In the genomic region with DNA sequence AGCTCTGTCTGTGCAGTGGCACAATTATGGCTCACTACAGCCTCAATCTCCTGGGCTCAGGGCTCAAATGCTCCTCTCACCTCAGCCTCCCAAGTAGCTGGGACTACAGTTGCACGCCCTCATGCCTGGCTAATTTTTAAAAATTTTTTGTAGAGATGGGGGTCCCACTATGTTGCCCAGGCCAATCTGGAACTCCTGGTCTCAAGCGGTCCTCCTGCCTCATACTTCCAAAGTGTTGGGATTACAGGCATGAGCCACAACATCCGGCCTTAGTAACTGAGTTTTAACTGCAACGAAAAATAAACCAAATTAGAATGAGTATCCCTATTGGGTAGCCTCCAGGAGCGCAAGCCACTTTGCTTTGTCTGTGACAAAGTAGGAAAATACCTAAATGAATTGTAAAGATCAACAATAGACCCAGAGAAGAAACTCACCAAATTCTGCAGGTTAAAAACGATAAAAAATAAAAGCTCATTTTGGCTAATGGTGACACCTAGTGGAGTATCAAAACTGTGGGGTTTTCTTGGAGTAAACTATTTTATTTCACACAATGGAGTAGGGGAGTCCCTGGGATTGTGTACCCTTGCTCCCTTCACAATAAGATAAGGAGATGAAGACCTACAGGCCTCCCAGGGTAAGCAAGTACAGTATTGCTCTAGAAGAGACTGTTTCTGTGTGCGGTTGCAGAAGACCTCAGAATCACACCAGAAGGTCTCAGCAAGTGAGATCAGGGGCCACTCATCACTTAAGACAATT, we compare ENCODE assay signal across 8 cellular contexts. TPM values are rescaled to one million over a fixed set of nuclear protein-coding genes. Genes with fewer than 3 reads are reported as not detected.
DNase-seq lines count a peak whose midpoint lies in the region; ATAC-seq and TF ChIP-seq lines count a peak whose summit lies in the region.

No MANE protein-coding gene starts in this region.

- peak; percentile 60 for ATAC-seq in stimulated activated naive CD8-positive, alpha-beta T cell treated with anti-CD3 and anti-CD28 coated beads, Interleukin-15, amount 100 ng/mL, for 72 hours
- no peak for ATAC-seq in stimulated activated naive CD8-positive, alpha-beta T cell treated with anti-CD3 and anti-CD28 coated beads, Interleukin-15, Interleukin-2, amounts not matched to agents 100 U/mL and 50 U/mL, for 24 hours
- ATAC-seq in upper lobe of right lung (peak; percentile 74), GM21423 (IDR thresholded peaks at IDR 0.05; ENCODE audit: unreplicated experiment) (no peak)

- no peaks in the 10 kb centered on the region for H3K4me1 ChIP-seq in upper lobe of right lung

- no peak for DNase-seq in stimulated activated naive CD8-positive, alpha-beta T cell treated with anti-CD3 and anti-CD28 coated beads, Interleukin-15, amount 100 ng/mL, for 72 hours
- no peak for DNase-seq in stimulated activated naive CD8-positive, alpha-beta T cell treated with anti-CD3 and anti-CD28 coated beads, Interleukin-15, Interleukin-2, amounts not matched to agents 100 U/mL and 50 U/mL, for 24 hours
- peak; percentile 11 for DNase-seq in NCI-H345 treated with DMSO at 0.1 percent for 48 hours (lab: John Stamatoyannopoulos, UW; ENCODE audit: unreplicated experiment)
- peak; percentile 58 for DNase-seq in MCF 10A (ENCODE audit: unreplicated experiment)
- peak; percentile 64 for DNase-seq in kidney glomerular epithelial cell (lab: John Stamatoyannopoulos, UW)
- DNase-seq in upper lobe of right lung = no peak
- no peak for DNase-seq in activated CD4-positive, alpha-beta T cell treated with anti-CD3 and anti-CD28 coated beads for 48 hours

- peak; percentile 59 for TF ChIP-seq CTCF in MCF 10A (IDR thresholded peaks at IDR 0.05; ENCODE audit: unreplicated experiment)
- peak; percentile 65 for TF ChIP-seq CTCF in upper lobe of right lung (IDR thresholded peaks at IDR 0.05)

- H3K27me3 ChIP-seq in upper lobe of right lung = no peaks in the 10 kb centered on the region

- BruUV-seq in MCF 10A (replicated peaks; lab: Mats Ljungman, UMichigan) = no TSS peak

- H3K27ac ChIP-seq in upper lobe of right lung = no peak overlapping the region

- H3K27me3 Mint-ChIP-seq in stimulated activated naive CD8-positive, alpha-beta T cell treated with anti-CD3 and anti-CD28 coated beads, Interleukin-15, amount 100 ng/mL, for 72 hours = no peaks in the 10 kb centered on the region
- no peaks in the 10 kb centered on the region for H3K27me3 Mint-ChIP-seq in MCF 10A (ENCODE audit: insufficient read depth, unreplicated experiment)

- H3K4me3 ChIP-seq in upper lobe of right lung = no peak overlapping the region

- no peaks in the 10 kb centered on the region for H3K36me3 ChIP-seq in upper lobe of right lung

- intact Hi-C loops in MCF 10A (cut with micrococcal nuclease) (loop anchor here (1.0 to 10.0 kb wide), 3 partner anchors 102 to 245 kb away; partner anchors contain the start of genes RPS27L and USP3), upper lobe of right lung (cut with DNase I) (loop anchor here (5.0 kb wide), 1 partner anchor 115 kb away; no protein-coding TSS in a partner anchor)

- H3K27ac Mint-ChIP-seq in stimulated activated naive CD8-positive, alpha-beta T cell treated with anti-CD3 and anti-CD28 coated beads, Interleukin-15, amount 100 ng/mL, for 72 hours = no peak overlapping the region
- no peak overlapping the region for H3K27ac Mint-ChIP-seq in MCF 10A (ENCODE audit: low read depth, unreplicated experiment)

- no peak overlapping the region for H3K4me3 Mint-ChIP-seq in stimulated activated naive CD8-positive, alpha-beta T cell treated with anti-CD3 and anti-CD28 coated beads, Interleukin-15, amount 100 ng/mL, for 72 hours
- no peak overlapping the region for H3K4me3 Mint-ChIP-seq in MCF 10A (ENCODE audit: unreplicated experiment)

- H3K36me3 Mint-ChIP-seq in MCF 10A (ENCODE audit: insufficient read depth, unreplicated experiment) = no peaks in the 10 kb centered on the region

- H3K9me3 Mint-ChIP-seq in stimulated activated naive CD8-positive, alpha-beta T cell treated with anti-CD3 and anti-CD28 coated beads, Interleukin-15, amount 100 ng/mL, for 72 hours = no peaks in the 10 kb centered on the region
- H3K9me3 Mint-ChIP-seq in MCF 10A (ENCODE audit: unreplicated experiment) = no peaks in the 10 kb centered on the region

- POLR2A ChIA-PET in MCF 10A (lab: Yijun Ruan, JAX) = interaction anchor here (0.6 to 2.9 kb wide), 10 partner anchors 17 to 305 kb away, joined by 3 to 11 read pairs (median 3); no protein-coding TSS in a partner anchor

- CTCF ChIA-PET in MCF 10A (lab: Yijun Ruan, JAX) = interaction anchor here (0.6 to 2.9 kb wide), 22 partner anchors 8 to 201 kb away, joined by 3 to 70 read pairs (median 3); partner anchors contain the start of gene APH1B

- peaks cover 16% of the 10 kb centered on the region for H3K4me1 Mint-ChIP-seq in stimulated activated naive CD8-positive, alpha-beta T cell treated with anti-CD3 and anti-CD28 coated beads, Interleukin-15, amount 100 ng/mL, for 72 hours
- peaks cover 6% of the 10 kb centered on the region for H3K4me1 Mint-ChIP-seq in MCF 10A (ENCODE audit: insufficient read depth, unreplicated experiment)

- H3K9me3 ChIP-seq in upper lobe of right lung = no peaks in the 10 kb centered on the region

RNA-seq across cellular contexts. Expression of gene CA12, which starts 21.0 kb away (rescaled TPM):
- total RNA-seq in MCF 10A (2022) = 19.6 and 20.3 TPM in 2 replicates
- total RNA-seq in upper lobe of right lung = 6.7 TPM

Comparison
In these comparisons a context has a peak if more than half of its experiments do, and no peak if none do; other contexts are left out.
1. ATAC-seq: peak in stimulated activated naive CD8-positive, alpha-beta T cell treated with anti-CD3 and anti-CD28 coated beads, Interleukin-15, amount 100 ng/mL, for 72 hours (single experiment) and upper lobe of right lung (single experiment); none in stimulated activated naive CD8-positive, alpha-beta T cell treated with anti-CD3 and anti-CD28 coated beads, Interleukin-15, Interleukin-2, amounts not matched to agents 100 U/mL and 50 U/mL, for 24 hours (single experiment) and GM21423 (single experiment).
2. DNase-seq: peak in NCI-H345 treated with DMSO at 0.1 percent for 48 hours (single experiment), MCF 10A (single experiment) and kidney glomerular epithelial cell (single experiment); none in stimulated activated naive CD8-positive, alpha-beta T cell treated with anti-CD3 and anti-CD28 coated beads, Interleukin-15, amount 100 ng/mL, for 72 hours (0 of 2), stimulated activated naive CD8-positive, alpha-beta T cell treated with anti-CD3 and anti-CD28 coated beads, Interleukin-15, Interleukin-2, amounts not matched to agents 100 U/mL and 50 U/mL, for 24 hours (single experiment), upper lobe of right lung (single experiment) and activated CD4-positive, alpha-beta T cell treated with anti-CD3 and anti-CD28 coated beads for 48 hours (single experiment).